In the genomic region with DNA sequence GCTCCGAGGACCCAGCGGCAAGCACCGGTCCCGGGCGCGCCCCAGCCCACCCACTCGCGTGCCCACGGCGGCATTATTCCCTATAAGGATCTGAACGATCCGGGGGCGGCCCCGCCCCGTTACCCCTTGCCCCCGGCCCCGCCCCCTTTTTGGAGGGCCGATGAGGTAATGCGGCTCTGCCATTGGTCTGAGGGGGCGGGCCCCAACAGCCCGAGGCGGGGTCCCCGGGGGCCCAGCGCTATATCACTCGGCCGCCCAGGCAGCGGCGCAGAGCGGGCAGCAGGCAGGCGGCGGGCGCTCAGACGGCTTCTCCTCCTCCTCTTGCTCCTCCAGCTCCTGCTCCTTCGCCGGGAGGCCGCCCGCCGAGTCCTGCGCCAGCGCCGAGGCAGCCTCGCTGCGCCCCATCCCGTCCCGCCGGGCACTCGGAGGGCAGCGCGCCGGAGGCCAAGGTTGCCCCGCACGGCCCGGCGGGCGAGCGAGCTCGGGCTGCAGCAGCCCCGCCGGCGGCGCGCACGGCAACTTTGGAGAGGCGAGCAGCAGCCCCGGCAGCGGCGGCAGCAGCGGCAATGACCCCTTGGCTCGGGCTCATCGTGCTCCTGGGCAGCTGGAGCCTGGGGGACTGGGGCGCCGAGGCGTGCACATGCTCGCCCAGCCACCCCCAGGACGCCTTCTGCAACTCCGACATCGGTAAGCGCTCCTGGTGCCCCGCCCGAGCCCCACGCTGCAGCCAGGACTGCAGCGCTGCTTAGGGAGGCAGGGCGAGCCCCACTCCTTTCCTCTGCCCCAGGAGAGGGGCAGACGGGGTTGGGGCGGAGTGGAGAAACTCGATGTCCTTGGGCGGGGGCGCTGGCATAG, we compare ENCODE assay signal across 1 cellular context.
A peak's percentile ranks its signal among the peaks of the same experiment; 100 is the strongest.
TF ChIP-seq lines count a peak whose summit lies in the region.

TSS of gene TIMP3 (plus strand) at position 270 of the 855 bp plus-strand sequence. CDS start at position 567, 297 bp downstream.

TF ChIP-seq in HepG2, 621 proteins besides CTCF, POLR2A, EP300 and RAD21 (continued from another document and continues in another):
- TF ChIP-seq KMT2B (CRISPR knock-in tag; IDR thresholded peaks at IDR 0.05) (no peak), NONO (IDR thresholded peaks at IDR 0.05) (no peak), NONO (CRISPR knock-in tag; conservative IDR thresholded peaks at IDR 0.05) (no peak), ZNF614 (CRISPR knock-in tag; IDR thresholded peaks at IDR 0.05; ENCODE audit: borderline replicate concordance) (no peak; the same call in 1 of the 2 replicates), SSRP1 (CRISPR knock-in tag; IDR thresholded peaks at IDR 0.05) (no peak), KDM6A (CRISPR knock-in tag; IDR thresholded peaks at IDR 0.05; ENCODE audit: low read depth) (no peak), ZNF552 (CRISPR knock-in tag; IDR thresholded peaks at IDR 0.05; ENCODE audit: borderline replicate concordance) (no peak), ZSCAN12 (CRISPR knock-in tag; IDR thresholded peaks at IDR 0.05) (no peak), IRF1 (CRISPR knock-in tag; IDR thresholded peaks at IDR 0.05; ENCODE audit: low read depth) (no peak), CREB1 (IDR thresholded peaks at IDR 0.05) (no peak), CREB1 (CRISPR knock-in tag; IDR thresholded peaks at IDR 0.05) (no peak), ZC3H13 (CRISPR knock-in tag; IDR thresholded peaks at IDR 0.05) (no peak), KLF12 (CRISPR knock-in tag; IDR thresholded peaks at IDR 0.05; ENCODE audit: borderline replicate concordance) (no peak), THYN1 (CRISPR knock-in tag; IDR thresholded peaks at IDR 0.05; ENCODE audit: borderline replicate concordance, low read depth) (no peak), DMAP1 (CRISPR knock-in tag; IDR thresholded peaks at IDR 0.05) (0 out of 2 replicates have a peak, but pooled peaks have one; percentile 29), ZNF44 (CRISPR knock-in tag; IDR thresholded peaks at IDR 0.05) (no peak), ZNF776 (CRISPR knock-in tag; IDR thresholded peaks at IDR 0.05) (no peak; the same call in 1 of the 2 replicates), ZFP82 (CRISPR knock-in tag; IDR thresholded peaks at IDR 0.05; ENCODE audit: borderline replicate concordance) (0 out of 2 replicates have a peak, but pooled peaks have one; percentile 54), NR2F1 (CRISPR knock-in tag; IDR thresholded peaks at IDR 0.05) (no peak), CENPBD1 (CRISPR knock-in tag; IDR thresholded peaks at IDR 0.05; ENCODE audit: borderline replicate concordance, low read depth) (no peak), FOXO1 (CRISPR knock-in tag; IDR thresholded peaks at IDR 0.05) (peak; percentile 24; the same call in 1 of the 2 replicates), KLF16 (CRISPR knock-in tag; IDR thresholded peaks at IDR 0.05) (no peak; a peak in 1 of 4 replicates), ARID3A (IDR thresholded peaks at IDR 0.05; ENCODE audit: low read depth, low read length) (no peak), ZNF543 (CRISPR knock-in tag; IDR thresholded peaks at IDR 0.05) (0 out of 2 replicates have a peak, but pooled peaks have one; percentile 10), ARHGAP35 (CRISPR knock-in tag; IDR thresholded peaks at IDR 0.05; ENCODE audit: borderline replicate concordance) (no peak), ZNF652 (CRISPR knock-in tag; IDR thresholded peaks at IDR 0.05; ENCODE audit: borderline replicate concordance, low read depth) (no peak), REL (CRISPR knock-in tag; conservative IDR thresholded peaks at IDR 0.05) (no peak), ZFYVE20 (CRISPR knock-in tag; IDR thresholded peaks at IDR 0.05; ENCODE audit: borderline replicate concordance, low read depth) (no peak), ZNF331 (CRISPR knock-in tag; IDR thresholded peaks at IDR 0.05) (no peak), ZNF512B (CRISPR knock-in tag; IDR thresholded peaks at IDR 0.05; ENCODE audit: borderline replicate concordance) (no peak), CHD2 (IDR thresholded peaks at IDR 0.05; ENCODE audit: low read depth, low read length) (no peak), ZBTB49 (CRISPR knock-in tag; IDR thresholded peaks at IDR 0.05; ENCODE audit: borderline replicate concordance) (no peak), ZNF367 (CRISPR knock-in tag; IDR thresholded peaks at IDR 0.05; ENCODE audit: borderline replicate concordance) (no peak), U2AF2 (IDR thresholded peaks at IDR 0.05; ENCODE audit: low read depth, low read length) (no peak), ZNF720 (CRISPR knock-in tag; IDR thresholded peaks at IDR 0.05) (no peak), ZNF660 (CRISPR knock-in tag; IDR thresholded peaks at IDR 0.05; ENCODE audit: borderline replicate concordance, low read depth) (no peak), MIXL1 (CRISPR knock-in tag; IDR thresholded peaks at IDR 0.05) (no peak), HIVEP1 (CRISPR knock-in tag; IDR thresholded peaks at IDR 0.05) (no peak), BCL6 (CRISPR knock-in tag; IDR thresholded peaks at IDR 0.05) (0 out of 2 replicates have a peak, but pooled peaks have one; percentile 26), NFKBIZ (CRISPR knock-in tag; IDR thresholded peaks at IDR 0.05) (no peak), YEATS4 (CRISPR knock-in tag; IDR thresholded peaks at IDR 0.05; ENCODE audit: borderline replicate concordance) (no peak), ZNF263 (CRISPR knock-in tag; IDR thresholded peaks at IDR 0.05) (peak; percentile 61; the same call in 1 of the 2 replicates), ZNF800 (CRISPR knock-in tag; IDR thresholded peaks at IDR 0.05) (no peak), PPARG (CRISPR knock-in tag; conservative IDR thresholded peaks at IDR 0.05) (no peak), AKAP8 (CRISPR knock-in tag; IDR thresholded peaks at IDR 0.05) (no peak), ZNF572 (CRISPR knock-in tag; IDR thresholded peaks at IDR 0.05) (no peak)
- TF ChIP-seq, protein P1, sequence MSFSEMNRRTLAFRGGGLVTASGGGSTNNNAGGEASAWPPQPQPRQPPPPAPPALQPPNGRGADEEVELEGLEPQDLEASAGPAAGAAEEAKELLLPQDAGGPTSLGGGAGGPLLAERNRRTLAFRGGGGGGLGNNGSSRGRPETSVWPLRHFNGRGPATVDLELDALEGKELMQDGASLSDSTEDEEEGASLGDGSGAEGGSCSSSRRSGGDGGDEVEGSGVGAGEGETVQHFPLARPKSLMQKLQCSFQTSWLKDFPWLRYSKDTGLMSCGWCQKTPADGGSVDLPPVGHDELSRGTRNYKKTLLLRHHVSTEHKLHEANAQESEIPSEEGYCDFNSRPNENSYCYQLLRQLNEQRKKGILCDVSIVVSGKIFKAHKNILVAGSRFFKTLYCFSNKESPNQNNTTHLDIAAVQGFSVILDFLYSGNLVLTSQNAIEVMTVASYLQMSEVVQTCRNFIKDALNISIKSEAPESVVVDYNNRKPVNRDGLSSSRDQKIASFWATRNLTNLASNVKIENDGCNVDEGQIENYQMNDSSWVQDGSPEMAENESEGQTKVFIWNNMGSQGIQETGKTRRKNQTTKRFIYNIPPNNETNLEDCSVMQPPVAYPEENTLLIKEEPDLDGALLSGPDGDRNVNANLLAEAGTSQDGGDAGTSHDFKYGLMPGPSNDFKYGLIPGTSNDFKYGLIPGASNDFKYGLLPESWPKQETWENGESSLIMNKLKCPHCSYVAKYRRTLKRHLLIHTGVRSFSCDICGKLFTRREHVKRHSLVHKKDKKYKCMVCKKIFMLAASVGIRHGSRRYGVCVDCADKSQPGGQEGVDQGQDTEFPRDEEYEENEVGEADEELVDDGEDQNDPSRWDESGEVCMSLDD (CRISPR knock-in tag; IDR thresholded peaks at IDR 0.05; ENCODE audit: borderline replicate concordance): 0 out of 2 replicates have a peak, but pooled peaks have one; percentile 26
- TF ChIP-seq, protein P2, sequence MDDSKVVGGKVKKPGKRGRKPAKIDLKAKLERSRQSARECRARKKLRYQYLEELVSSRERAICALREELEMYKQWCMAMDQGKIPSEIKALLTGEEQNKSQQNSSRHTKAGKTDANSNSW (CRISPR knock-in tag; IDR thresholded peaks at IDR 0.05; ENCODE audit: borderline replicate concordance): no peak
- TF ChIP-seq, protein P3, sequence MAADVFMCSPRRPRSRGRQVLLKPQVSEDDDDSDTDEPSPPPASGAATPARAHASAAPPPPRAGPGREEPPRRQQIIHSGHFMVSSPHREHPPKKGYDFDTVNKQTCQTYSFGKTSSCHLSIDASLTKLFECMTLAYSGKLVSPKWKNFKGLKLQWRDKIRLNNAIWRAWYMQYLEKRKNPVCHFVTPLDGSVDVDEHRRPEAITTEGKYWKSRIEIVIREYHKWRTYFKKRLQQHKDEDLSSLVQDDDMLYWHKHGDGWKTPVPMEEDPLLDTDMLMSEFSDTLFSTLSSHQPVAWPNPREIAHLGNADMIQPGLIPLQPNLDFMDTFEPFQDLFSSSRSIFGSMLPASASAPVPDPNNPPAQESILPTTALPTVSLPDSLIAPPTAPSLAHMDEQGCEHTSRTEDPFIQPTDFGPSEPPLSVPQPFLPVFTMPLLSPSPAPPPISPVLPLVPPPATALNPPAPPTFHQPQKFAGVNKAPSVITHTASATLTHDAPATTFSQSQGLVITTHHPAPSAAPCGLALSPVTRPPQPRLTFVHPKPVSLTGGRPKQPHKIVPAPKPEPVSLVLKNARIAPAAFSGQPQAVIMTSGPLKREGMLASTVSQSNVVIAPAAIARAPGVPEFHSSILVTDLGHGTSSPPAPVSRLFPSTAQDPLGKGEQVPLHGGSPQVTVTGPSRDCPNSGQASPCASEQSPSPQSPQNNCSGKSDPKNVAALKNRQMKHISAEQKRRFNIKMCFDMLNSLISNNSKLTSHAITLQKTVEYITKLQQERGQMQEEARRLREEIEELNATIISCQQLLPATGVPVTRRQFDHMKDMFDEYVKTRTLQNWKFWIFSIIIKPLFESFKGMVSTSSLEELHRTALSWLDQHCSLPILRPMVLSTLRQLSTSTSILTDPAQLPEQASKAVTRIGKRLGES (CRISPR knock-in tag; IDR thresholded peaks at IDR 0.05; ENCODE audit: borderline replicate concordance): no peak
